ENCODE assay signal across 11 cellular contexts in the genomic region with DNA sequence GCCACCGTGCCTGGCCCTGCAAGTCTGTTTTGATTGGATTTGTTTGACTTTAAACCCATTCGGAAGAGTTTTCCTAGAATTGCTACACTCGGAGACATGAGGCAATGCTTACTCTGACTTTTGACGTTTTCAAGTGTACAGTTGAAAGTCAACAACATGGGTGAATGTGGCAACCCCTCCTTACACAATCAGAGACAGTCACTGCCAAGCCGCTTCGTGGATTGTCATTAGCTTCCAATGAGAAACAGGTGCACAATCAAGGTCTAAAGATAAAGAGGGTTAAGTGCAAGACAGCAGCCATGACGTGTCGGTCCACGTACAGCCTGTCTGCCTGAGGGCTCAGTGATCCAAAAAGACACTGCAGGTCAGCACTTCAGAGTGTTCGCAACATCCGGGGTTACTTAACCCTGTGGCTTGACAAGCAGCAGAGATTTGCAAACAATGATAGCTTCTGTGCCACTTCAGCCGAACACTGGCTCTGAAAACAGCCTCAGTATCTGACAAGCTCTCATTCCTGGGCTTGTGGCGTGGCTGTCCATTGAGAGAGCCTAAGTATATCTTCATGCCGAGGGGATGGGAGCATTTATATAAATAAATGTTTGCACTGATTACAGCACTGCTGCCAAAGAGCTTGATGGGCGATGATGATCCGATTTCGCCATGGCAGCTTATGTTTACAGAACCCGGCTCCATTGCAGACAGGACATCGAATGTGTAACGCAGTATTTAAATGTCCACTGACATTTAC.
DNase-seq lines count a peak whose midpoint lies in the region; ATAC-seq and TF ChIP-seq lines count a peak whose summit lies in the region.
"Had no signal": no experiment of that assay in that cellular context is flagged by ENCODE, and none has a peak within 500 bp of the region (broad histone marks: within the 10 kb centered on the region; RNA-seq: fewer than 3 reads in every experiment).

No MANE protein-coding gene starts in this region.

- no peak overlapping the region for H3K27ac ChIP-seq in BLaER1
- H3K27ac ChIP-seq in left ventricle myocardium inferior (replicated peaks) = peak overlapping the region; percentile 88
- H3K27ac ChIP-seq: esophagus muscularis mucosa had no signal

- H3K27ac Mint-ChIP-seq in activated B cell treated with CpG ODN at 0.5 μM for 24 hours = peak overlapping the region; percentile 53

- H3K27me3 Mint-ChIP-seq in activated B cell treated with CpG ODN at 0.5 μM for 24 hours = no peaks in the 10 kb centered on the region

- H3K9me3 ChIP-seq in BLaER1 (peaks cover 50% of the 10 kb centered on the region), left ventricle myocardium inferior (replicated peaks) (peaks cover 2% of the 10 kb centered on the region)
- H3K9me3 ChIP-seq: esophagus muscularis mucosa had no signal

- H3K4me3 Mint-ChIP-seq in activated B cell treated with CpG ODN at 0.5 μM for 24 hours = no peak overlapping the region

- peaks cover 4% of the 10 kb centered on the region for H3K36me3 Mint-ChIP-seq in activated B cell treated with CpG ODN at 0.5 μM for 24 hours (ENCODE audit: low read depth)

- peaks cover under 1% of the 10 kb centered on the region for H3K9me3 Mint-ChIP-seq in activated B cell treated with CpG ODN at 0.5 μM for 24 hours

- H3K4me3 ChIP-seq in BLaER1 = no peak overlapping the region
- peak overlapping the region; percentile 50 for H3K4me3 ChIP-seq in left ventricle myocardium inferior
- H3K4me3 ChIP-seq: esophagus muscularis mucosa had no signal

- peaks cover 56% of the 10 kb centered on the region for H3K4me1 Mint-ChIP-seq in activated B cell treated with CpG ODN at 0.5 μM for 24 hours

- H3K9ac ChIP-seq in BLaER1 = no peak overlapping the region

- DNase-seq in activated B cell treated with CpG ODN at 0.5 μM for 24 hours = no peak
- peak; percentile 67 for DNase-seq in left ventricle myocardium inferior
- DNase-seq in pons (ENCODE audit: low spot score) = peak; percentile 54
- DNase-seq in activated CD4-positive, alpha-beta T cell treated with anti-CD3 and anti-CD28 coated beads, Interleukin-2, amount 50 U/mL, for 4 hours = no peak
- no peak for DNase-seq in SKM-1 (lab: John Stamatoyannopoulos, UW; ENCODE audit: unreplicated experiment)
- DNase-seq: activated naive CD4-positive, alpha-beta T cell treated with anti-CD3 and anti-CD28 coated beads, Interleukin-2, amount 50 U/mL, for 16 hours; NCI-H1048 had no signal

- H3K4me1 ChIP-seq in BLaER1 = peaks cover 26% of the 10 kb centered on the region
- H3K4me1 ChIP-seq in left ventricle myocardium inferior = no peaks in the 10 kb centered on the region

- H3K36me3 ChIP-seq in BLaER1 (peaks cover 65% of the 10 kb centered on the region), left ventricle myocardium inferior (peaks cover 1% of the 10 kb centered on the region)
- H3K36me3 ChIP-seq: esophagus muscularis mucosa had no signal

- peaks cover 11% of the 10 kb centered on the region; the same call in 1 of the 2 replicates for H4K20me1 ChIP-seq in BLaER1

- CTCF ChIA-PET in activated B cell treated with CpG ODN at 0.5 μM for 24 hours (lab: Charles Lee) = no interaction called here

- no peaks in the 10 kb centered on the region for H3K27me3 ChIP-seq in BLaER1
- H3K27me3 ChIP-seq in left ventricle myocardium inferior (ENCODE audit: low read depth) = no peaks in the 10 kb centered on the region
- H3K27me3 ChIP-seq: esophagus muscularis mucosa had no signal

- ATAC-seq in activated B cell treated with CpG ODN at 0.5 μM for 24 hours (ENCODE audit: low read depth) = no peak
- ATAC-seq in GM21447 (IDR thresholded peaks at IDR 0.05; ENCODE audit: unreplicated experiment) = no peak
- ATAC-seq in GM19035 (IDR thresholded peaks at IDR 0.05; ENCODE audit: unreplicated experiment) = no peak

- H3K4me2 ChIP-seq in BLaER1 = peak overlapping the region; percentile 47; the same call in 1 of the 2 replicates

- POLR2A ChIA-PET in activated B cell treated with CpG ODN at 0.5 μM for 24 hours (lab: Charles Lee) = no interaction called here

- TF ChIP-seq CTCF in activated B cell treated with CpG ODN at 0.5 μM for 24 hours (IDR thresholded peaks at IDR 0.05) (no peak), left ventricle myocardium inferior (IDR thresholded peaks at IDR 0.05; ENCODE audit: borderline replicate concordance) (no peak)

- intact Hi-C loops in activated B cell treated with CpG ODN at 0.5 μM for 24 hours (cut with micrococcal nuclease) = loop anchor here (2.0 kb wide), 1 partner anchor 18 kb away; no protein-coding TSS in a partner anchor
- intact Hi-C loops in left ventricle myocardium inferior (cut with micrococcal nuclease) = no loop called here

Comparison
In these comparisons a context has a peak if more than half of its experiments do, and no peak if none do; other contexts are left out.
1. DNase-seq: peak in left ventricle myocardium inferior (single experiment) and pons (single experiment); none in activated B cell treated with CpG ODN at 0.5 μM for 24 hours (single experiment), activated CD4-positive, alpha-beta T cell treated with anti-CD3 and anti-CD28 coated beads, Interleukin-2, amount 50 U/mL, for 4 hours (0 of 2) and SKM-1 (single experiment).